In the genomic region with DNA sequence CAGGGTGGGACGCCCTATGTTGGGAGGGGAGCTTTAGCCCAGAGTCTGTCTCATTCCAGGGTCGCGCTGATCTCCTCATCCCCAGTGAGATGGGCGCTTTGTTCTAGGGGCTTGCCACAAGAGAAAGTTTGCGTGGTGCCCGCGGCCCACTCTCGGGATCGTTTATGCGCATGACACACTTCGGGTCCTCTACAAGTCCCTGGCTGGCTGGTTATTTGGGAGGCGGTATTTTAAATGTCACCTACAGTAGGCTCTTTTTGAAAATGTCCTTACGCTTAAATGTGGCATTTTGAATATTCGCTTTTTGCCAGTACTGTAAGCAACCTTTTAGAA, we compare ENCODE assay signal across 8 cellular contexts. TPM values are rescaled to one million over a fixed set of nuclear protein-coding genes. Genes with fewer than 3 reads are reported as not detected.
DNase-seq lines count a peak whose midpoint lies in the region; ATAC-seq lines count a peak whose summit lies in the region.

No MANE protein-coding gene starts in this region.

- H3K4me3 ChIP-seq in Jurkat, Clone E6-1 (ENCODE audit: low read length) = peak overlapping the region; percentile 89
- H3K4me3 ChIP-seq in skeletal muscle cell (ENCODE audit: low read depth, low read length) = peak overlapping the region; percentile 99

- ATAC-seq in GM18907 (IDR thresholded peaks at IDR 0.05; ENCODE audit: unreplicated experiment) = no peak

- DNase-seq in stimulated activated CD8-positive, alpha-beta memory T cell treated with anti-CD3 and anti-CD28 coated beads, Interleukin-12 subunit alpha, Interleukin-12 subunit beta, amount 100 ng/mL, for 4 hours (ENCODE audit: low read depth) = peak; percentile 13
- DNase-seq in stimulated activated CD8-positive, alpha-beta memory T cell treated with anti-CD3 and anti-CD28 coated beads, Interleukin-4, amount 100 ng/mL, for 48 hours = no peak
- peak; percentile 23 for DNase-seq in Jurkat, Clone E6-1 (ENCODE audit: low read depth, low spot score)
- DNase-seq in activated T-cell treated with anti-CD3 and anti-CD28 coated beads for 48 hours (ENCODE audit: low read depth) (peak; percentile 39), germinal center (ENCODE audit: low spot score) (peak; percentile 14), skeletal muscle cell (ENCODE audit: low read depth) (no peak), mesenteric fat pad (ENCODE audit: low spot score) (no peak)

RNA-seq across cellular contexts. Expression of gene GOLT1B, which starts 0.5 kb away (rescaled TPM):
- polyA plus RNA-seq in Jurkat, Clone E6-1 (2012; ENCODE audit: insufficient read depth, insufficient read length) = 19.3 TPM
- total RNA-seq in mesenteric fat pad = 34.6 TPM

RNA-seq across cellular contexts. Expression of gene RECQL, which starts 0.7 kb away (rescaled TPM):
- 54.2 TPM for polyA plus RNA-seq in Jurkat, Clone E6-1 (2012; ENCODE audit: insufficient read depth, insufficient read length)
- 34.1 TPM for total RNA-seq in mesenteric fat pad

RNA-seq across cellular contexts. Expression of gene SPX, which starts 24.0 kb away (rescaled TPM):
- polyA plus RNA-seq in Jurkat, Clone E6-1 (2012; ENCODE audit: insufficient read depth, insufficient read length) = not detected
- 0.45 TPM for total RNA-seq in mesenteric fat pad

Comparison
In these comparisons a context has a peak if more than half of its experiments do, and no peak if none do; other contexts are left out.
1. DNase-seq: peak in stimulated activated CD8-positive, alpha-beta memory T cell treated with anti-CD3 and anti-CD28 coated beads, Interleukin-12 subunit alpha, Interleukin-12 subunit beta, amount 100 ng/mL, for 4 hours (single experiment), Jurkat, Clone E6-1 (single experiment), activated T-cell treated with anti-CD3 and anti-CD28 coated beads for 48 hours (single experiment) and germinal center (single experiment); none in stimulated activated CD8-positive, alpha-beta memory T cell treated with anti-CD3 and anti-CD28 coated beads, Interleukin-4, amount 100 ng/mL, for 48 hours (single experiment), skeletal muscle cell (single experiment) and mesenteric fat pad (single experiment).